In the genomic region with DNA sequence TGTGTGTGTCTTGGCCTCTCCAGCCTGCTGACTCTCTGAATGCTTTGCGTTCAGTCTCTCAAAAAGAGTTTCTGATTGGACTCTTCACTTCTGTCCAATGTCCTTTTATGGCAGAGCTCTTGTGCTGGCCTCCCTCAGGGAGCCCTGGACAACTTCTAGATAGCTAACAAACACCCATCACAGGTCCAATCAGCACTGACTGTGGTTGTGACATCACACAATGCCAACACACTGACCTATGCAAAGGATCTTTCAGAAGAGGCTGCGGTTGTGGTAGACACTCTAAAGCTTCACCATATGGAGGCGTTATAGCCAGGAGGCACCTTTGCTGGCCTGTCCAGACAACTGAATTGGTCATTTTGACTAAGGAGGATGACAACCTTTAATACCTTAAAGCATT, we compare ENCODE assay signal across 32 cellular contexts.
"Had no signal": no experiment of that assay in that cellular context is flagged by ENCODE, and none has a peak within 500 bp of the region (broad histone marks: within the 10 kb centered on the region; RNA-seq: fewer than 3 reads in every experiment).

No MANE protein-coding gene starts in this region.

- FAIRE-seq: keratinocyte, small intestine had no signal

- H3K4me2 ChIP-seq: hepatocyte had no signal

- H3K36me3 ChIP-seq: gastrocnemius medialis, neutrophil, sigmoid colon, uterus, WERI-Rb-1 had no signal

- H3K4me1 ChIP-seq: gastrocnemius medialis, sigmoid colon, uterus had no signal

- H3K27me3 ChIP-seq: gastrocnemius medialis, hepatocyte, neutrophil, sigmoid colon, uterus had no signal

- H3K4me3 ChIP-seq: gastrocnemius medialis, hepatocyte, sigmoid colon, uterus had no signal

- H2AFZ ChIP-seq: hepatocyte had no signal

- H3K27ac ChIP-seq: gastrocnemius medialis, hepatocyte, neutrophil, sigmoid colon, uterus, WERI-Rb-1 had no signal

- H3K9me3 ChIP-seq: gastrocnemius medialis, neutrophil, uterus had no signal

- H3K79me2 ChIP-seq: hepatocyte had no signal

- ATAC-seq: activated naive CD8-positive, alpha-beta T cell treated with anti-CD3 and anti-CD28 coated beads, Interleukin-2, amount 50 U/mL, for 24 hours; activated T-cell treated with anti-CD3 and anti-CD28 coated beads, Interleukin-2, amount 50 U/mL, for 4 hours; activated T-helper 17 cell treated with anti-CD3 and anti-CD28 coated beads, Interleukin-2, amount 50 U/mL, for 72 hours; esophagus mucosa; gastrocnemius medialis; stimulated activated memory B cell treated with anti-CD40 and anti-IgM and Interleukin-4, amounts not matched to agents 10 μg/mL and 1 μg/mL and 100 μg/mL, for 72 hours; stimulated activated naive CD8-positive, alpha-beta T cell treated with anti-CD3 and anti-CD28 coated beads, Interleukin-15, amount 100 ng/mL, for 72 hours; T-helper 17 cell had no signal

- DNase-seq: activated CD4-positive, alpha-beta memory T cell treated with anti-CD3 and anti-CD28 coated beads for 36 hours; activated CD4-positive, alpha-beta T cell treated with anti-CD3 and anti-CD28 coated beads, Interleukin-2, amount 10 ng/mL, durations not matched to agents 24 days and 14 days; activated CD4-positive, CD25-positive, alpha-beta regulatory T cell treated with anti-CD3 and anti-CD28 coated beads, Interleukin-2, amount 50 U/mL, for 72 hours; activated CD8-positive, alpha-beta memory T cell treated with anti-CD3 and anti-CD28 coated beads, Interleukin-2, amount 50 U/mL, for 48 hours; activated naive CD8-positive, alpha-beta T cell treated with anti-CD3 and anti-CD28 coated beads, Interleukin-2, amount 50 U/mL, for 24 hours; activated T-cell treated with anti-CD3 and anti-CD28 coated beads, Interleukin-2, amount 50 U/mL, for 4 hours; amygdala; caudate nucleus; cortex of kidney; endodermal cell; gastrocnemius medialis; glutamatergic neuron; left cardiac atrium; mammary epithelial cell; naive B cell; nephron progenitor cell; sigmoid colon; small intestine; stimulated activated CD4-positive, alpha-beta T cell treated with anti-CD3 and anti-CD28 coated beads, Interleukin-4, amount 100 ng/mL, for 4 hours; stimulated activated CD8-positive, alpha-beta memory T cell treated with anti-CD3 and anti-CD28 coated beads, Interleukin-4, amount 100 ng/mL, for 48 hours; stimulated activated naive CD8-positive, alpha-beta T cell treated with anti-CD3 and anti-CD28 coated beads, Interleukin-15, amount 100 ng/mL, for 72 hours; substantia nigra; T-helper 17 cell; T1000; uterus; WERI-Rb-1 had no signal
